Comparison of ENCODE assay signal across 34 cellular contexts in the genomic region with DNA sequence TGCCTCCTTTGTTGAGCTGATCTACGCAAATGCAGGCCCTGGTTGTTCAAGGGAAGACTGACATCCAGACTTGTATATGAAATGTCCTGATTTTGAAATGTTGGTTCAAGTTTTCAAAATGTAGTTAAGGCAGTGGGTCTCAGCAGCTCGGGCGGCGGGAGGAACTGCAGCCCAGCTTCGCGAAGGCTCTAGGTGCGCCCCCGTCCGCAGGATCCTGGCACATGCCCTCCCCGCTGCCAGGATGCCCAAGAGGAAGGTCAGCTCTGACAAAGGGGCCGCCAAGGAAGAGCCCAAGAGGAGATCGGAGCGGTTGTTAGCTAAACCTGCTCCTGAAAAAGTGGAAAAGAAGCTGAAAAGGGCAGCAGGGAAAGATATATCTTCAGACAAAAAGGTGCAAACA.
"Had no signal": no experiment of that assay in that cellular context is flagged by ENCODE, and none has a peak within 500 bp of the region (broad histone marks: within the 10 kb centered on the region; RNA-seq: fewer than 3 reads in every experiment).

No MANE protein-coding gene starts in this region.

- H3K4me1 ChIP-seq: ascending aorta, breast epithelium, colonic mucosa, esophagus squamous epithelium, gastroesophageal sphincter had no signal

- H3K27ac ChIP-seq: ascending aorta, breast epithelium, colonic mucosa, epithelial cell of prostate, esophagus squamous epithelium, gastroesophageal sphincter, WERI-Rb-1 had no signal

- H3K36me3 Mint-ChIP-seq: activated CD4-positive, alpha-beta memory T cell treated with anti-CD3 and anti-CD28 coated beads for 36 hours; activated CD8-positive, alpha-beta memory T cell treated with anti-CD3 and anti-CD28 coated beads, Interleukin-2, amount 10 ng/mL, durations not matched to agents 7 days and 5 days; activated naive CD4-positive, alpha-beta T cell treated with anti-CD3 and anti-CD28 coated beads, Interleukin-2, amount 50 U/mL, for 24 hours; brain; T-cell had no signal

- H3K36me3 ChIP-seq: ascending aorta, breast epithelium, cardiac muscle cell, colonic mucosa, esophagus squamous epithelium, gastroesophageal sphincter, WERI-Rb-1 had no signal

- H3K27ac Mint-ChIP-seq: activated CD4-positive, alpha-beta memory T cell treated with anti-CD3 and anti-CD28 coated beads for 36 hours; activated CD4-positive, alpha-beta T cell treated with anti-CD3 and anti-CD28 coated beads for 36 hours; activated CD4-positive, alpha-beta T cell treated with anti-CD3 and anti-CD28 coated beads, Interleukin-2, amount 10 ng/mL, durations not matched to agents 24 days and 14 days; activated CD8-positive, alpha-beta memory T cell treated with anti-CD3 and anti-CD28 coated beads, Interleukin-2, amount 10 ng/mL, durations not matched to agents 7 days and 5 days; activated CD8-positive, alpha-beta T cell treated with anti-CD3 and anti-CD28 coated beads, Interleukin-2, amount 10 ng/mL, durations not matched to agents 7 days and 5 days; activated naive CD4-positive, alpha-beta T cell treated with anti-CD3 and anti-CD28 coated beads for 36 hours; activated naive CD4-positive, alpha-beta T cell treated with anti-CD3 and anti-CD28 coated beads, Interleukin-2, amount 50 U/mL, for 24 hours; activated naive CD8-positive, alpha-beta T cell treated with anti-CD3 and anti-CD28 coated beads, Interleukin-2, amount 10 ng/mL, durations not matched to agents 7 days and 5 days; activated T-helper 1 cell treated with anti-CD3 and anti-CD28 coated beads, Interleukin-12 subunit alpha, Interleukin-12 subunit beta, Interleukin-2, Interleukin-4 antibody, amounts not matched to agents 30 ng/mL and 10 ng/mL and 1 ng/mL, durations not matched to agents 14 hours and 24 hours and 36 hours; activated T-helper 2 cell treated with anti-CD3 and anti-CD28 coated beads, Interferon-gamma antibody, Interleukin-2, Interleukin-4, amounts not matched to agents 10 μg/mL and 5 μg/mL and 100 μg/mL, durations not matched to agents 14 hours and 24 hours and 36 hours; brain; T-cell; T-helper 1 cell treated with Interleukin-12 subunit alpha and Interleukin-12 subunit beta and Interleukin-4 antibody, amounts not matched to agents 30 μg/mL and 1 μg/mL, for 36 hours had no signal

- H3K9me3 ChIP-seq: ascending aorta, breast epithelium, colonic mucosa, esophagus squamous epithelium, gastroesophageal sphincter had no signal

- DNase-seq: activated CD4-positive, alpha-beta memory T cell treated with anti-CD3 and anti-CD28 coated beads for 36 hours; activated CD4-positive, alpha-beta T cell treated with anti-CD3 and anti-CD28 coated beads for 36 hours; activated CD4-positive, alpha-beta T cell treated with anti-CD3 and anti-CD28 coated beads, Interleukin-2, amount 10 ng/mL, durations not matched to agents 24 days and 14 days; activated CD4-positive, CD25-positive, alpha-beta regulatory T cell; activated CD4-positive, CD25-positive, alpha-beta regulatory T cell treated with anti-CD3 and anti-CD28 coated beads, Interleukin-2, amount 50 U/mL, for 72 hours; activated CD8-positive, alpha-beta memory T cell treated with anti-CD3 and anti-CD28 coated beads, Interleukin-2, amount 10 ng/mL, durations not matched to agents 7 days and 5 days; activated CD8-positive, alpha-beta memory T cell treated with anti-CD3 and anti-CD28 coated beads, Interleukin-2, amount 50 U/mL, for 4 hours; activated CD8-positive, alpha-beta T cell treated with anti-CD3 and anti-CD28 coated beads, Interleukin-2, amount 10 ng/mL, durations not matched to agents 7 days and 5 days; activated effector memory CD4-positive, alpha-beta T cell treated with anti-CD3 and anti-CD28 coated beads, Interleukin-2, amount 50 U/mL, for 16 hours; activated naive CD4-positive, alpha-beta T cell treated with anti-CD3 and anti-CD28 coated beads for 36 hours; activated naive CD8-positive, alpha-beta T cell treated with anti-CD3 and anti-CD28 coated beads, Interleukin-2, amount 10 ng/mL, durations not matched to agents 7 days and 5 days; activated T-cell treated with anti-CD3 and anti-CD28 coated beads, Interleukin-2, amount 50 U/mL, for 1 hour; activated T-cell treated with anti-CD3 and anti-CD28 coated beads, Interleukin-2, amount 50 U/mL, for 48 hours; central memory CD4-positive, alpha-beta T cell; cerebellar nuclear complex; colonic mucosa; effector CD8-positive, alpha-beta T cell; esophagus squamous epithelium; foreskin melanocyte; T-cell; T-helper 9 cell; WERI-Rb-1 had no signal

- H3K4me1 Mint-ChIP-seq: activated CD4-positive, alpha-beta T cell treated with anti-CD3 and anti-CD28 coated beads for 36 hours; activated CD4-positive, alpha-beta T cell treated with anti-CD3 and anti-CD28 coated beads, Interleukin-2, amount 10 ng/mL, durations not matched to agents 24 days and 14 days; activated CD8-positive, alpha-beta memory T cell treated with anti-CD3 and anti-CD28 coated beads, Interleukin-2, amount 10 ng/mL, durations not matched to agents 7 days and 5 days; activated naive CD4-positive, alpha-beta T cell treated with anti-CD3 and anti-CD28 coated beads, Interleukin-2, amount 50 U/mL, for 24 hours; activated naive CD8-positive, alpha-beta T cell treated with anti-CD3 and anti-CD28 coated beads, Interleukin-2, amount 10 ng/mL, durations not matched to agents 7 days and 5 days; brain; T-cell had no signal

- H3K27me3 Mint-ChIP-seq: activated CD4-positive, alpha-beta memory T cell treated with anti-CD3 and anti-CD28 coated beads for 36 hours; activated CD4-positive, alpha-beta T cell treated with anti-CD3 and anti-CD28 coated beads for 36 hours; activated CD4-positive, alpha-beta T cell treated with anti-CD3 and anti-CD28 coated beads, Interleukin-2, amount 10 ng/mL, durations not matched to agents 24 days and 14 days; activated CD8-positive, alpha-beta memory T cell treated with anti-CD3 and anti-CD28 coated beads, Interleukin-2, amount 10 ng/mL, durations not matched to agents 7 days and 5 days; activated naive CD4-positive, alpha-beta T cell treated with anti-CD3 and anti-CD28 coated beads, Interleukin-2, amount 50 U/mL, for 24 hours; activated naive CD8-positive, alpha-beta T cell treated with anti-CD3 and anti-CD28 coated beads, Interleukin-2, amount 10 ng/mL, durations not matched to agents 7 days and 5 days; T-cell had no signal

- H3K4me3 Mint-ChIP-seq: activated CD4-positive, alpha-beta memory T cell treated with anti-CD3 and anti-CD28 coated beads for 36 hours; activated CD4-positive, alpha-beta T cell treated with anti-CD3 and anti-CD28 coated beads for 36 hours; activated CD4-positive, alpha-beta T cell treated with anti-CD3 and anti-CD28 coated beads, Interleukin-2, amount 10 ng/mL, durations not matched to agents 24 days and 14 days; activated CD8-positive, alpha-beta memory T cell treated with anti-CD3 and anti-CD28 coated beads, Interleukin-2, amount 10 ng/mL, durations not matched to agents 7 days and 5 days; activated CD8-positive, alpha-beta T cell treated with anti-CD3 and anti-CD28 coated beads, Interleukin-2, amount 10 ng/mL, durations not matched to agents 7 days and 5 days; activated naive CD4-positive, alpha-beta T cell treated with anti-CD3 and anti-CD28 coated beads for 36 hours; activated naive CD4-positive, alpha-beta T cell treated with anti-CD3 and anti-CD28 coated beads, Interleukin-2, amount 50 U/mL, for 24 hours; activated naive CD8-positive, alpha-beta T cell treated with anti-CD3 and anti-CD28 coated beads, Interleukin-2, amount 10 ng/mL, durations not matched to agents 7 days and 5 days; activated T-helper 1 cell treated with anti-CD3 and anti-CD28 coated beads, Interleukin-12 subunit alpha, Interleukin-12 subunit beta, Interleukin-2, Interleukin-4 antibody, amounts not matched to agents 30 ng/mL and 10 ng/mL and 1 ng/mL, durations not matched to agents 14 hours and 24 hours and 36 hours; brain; T-cell; T-helper 1 cell treated with Interleukin-12 subunit alpha and Interleukin-12 subunit beta and Interleukin-4 antibody, amounts not matched to agents 30 μg/mL and 1 μg/mL, for 36 hours had no signal

- FAIRE-seq: endometrium, endothelial cell of umbilical vein had no signal

- H3K4me3 ChIP-seq: ascending aorta, breast epithelium, cardiac muscle cell, colonic mucosa, esophagus squamous epithelium, gastroesophageal sphincter had no signal

- H3K9me3 Mint-ChIP-seq: activated CD4-positive, alpha-beta T cell treated with anti-CD3 and anti-CD28 coated beads, Interleukin-2, amount 10 ng/mL, durations not matched to agents 24 days and 14 days; brain had no signal

- ATAC-seq: activated CD4-positive, alpha-beta T cell treated with anti-CD3 and anti-CD28 coated beads for 36 hours; activated CD8-positive, alpha-beta memory T cell treated with anti-CD3 and anti-CD28 coated beads, Interleukin-2, amount 10 ng/mL, durations not matched to agents 7 days and 5 days; activated CD8-positive, alpha-beta T cell treated with anti-CD3 and anti-CD28 coated beads, Interleukin-2, amount 10 ng/mL, durations not matched to agents 7 days and 5 days; gastroesophageal sphincter; T-cell had no signal

- H3K27me3 ChIP-seq: ascending aorta, breast epithelium, cardiac muscle cell, colonic mucosa, esophagus squamous epithelium, gastroesophageal sphincter had no signal
